Comparison of ENCODE assay signal across 8 cellular contexts in the genomic region with DNA sequence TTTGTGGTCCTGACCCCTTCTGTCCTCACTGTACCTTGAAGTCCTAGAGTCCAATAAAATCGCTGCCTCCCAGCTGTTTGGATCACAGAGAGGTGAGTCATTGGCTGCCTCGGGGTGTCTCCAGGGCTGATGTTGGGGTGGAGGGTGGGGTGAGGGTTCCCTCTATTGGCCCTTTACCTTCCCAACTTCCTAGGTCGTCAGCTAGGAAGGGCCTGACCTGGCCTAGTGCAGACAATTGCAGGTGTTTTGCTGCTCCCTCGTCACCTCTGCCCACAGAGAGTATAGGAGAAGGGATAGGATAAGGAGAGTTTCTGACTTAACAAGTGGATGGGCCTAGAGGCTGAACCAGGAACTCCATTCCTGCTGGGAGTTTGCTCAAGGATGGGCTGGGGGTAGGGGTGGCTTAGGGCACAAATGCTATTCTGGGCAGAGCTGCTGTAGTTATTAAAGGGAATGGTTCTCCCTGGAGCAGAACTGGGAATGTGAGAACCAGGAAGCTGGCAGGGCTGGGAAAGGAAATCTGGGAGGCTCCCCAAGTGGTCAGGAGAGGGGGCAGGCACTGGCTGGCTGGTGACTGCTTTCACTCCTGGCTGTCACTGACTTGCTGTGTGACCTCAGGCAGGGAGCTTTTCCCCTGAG. TPM values are rescaled to one million over a fixed set of nuclear protein-coding genes. Genes with fewer than 3 reads are reported as not detected.
DNase-seq lines count a peak whose midpoint lies in the region; ATAC-seq and TF ChIP-seq lines count a peak whose summit lies in the region.

No MANE protein-coding gene starts in this region.

- BruUV-seq in Caco-2 (replicated peaks; lab: Mats Ljungman, UMichigan) = no TSS peak

- H3K27me3 Mint-ChIP-seq in Caco-2 (ENCODE audit: insufficient read depth, unreplicated experiment) = peaks cover 3% of the 10 kb centered on the region
- H3K27me3 Mint-ChIP-seq in activated naive CD8-positive, alpha-beta T cell treated with anti-CD3 and anti-CD28 coated beads, Interleukin-2, amount 10 ng/mL, durations not matched to agents 7 days and 5 days = peaks cover 19% of the 10 kb centered on the region

- intact Hi-C loops in Caco-2 (cut with micrococcal nuclease; ENCODE audit: unreplicated experiment) (loop anchor here (2.0 to 5.0 kb wide), 3 partner anchors 62 to 515 kb away; no protein-coding TSS in a partner anchor), left ventricle myocardium superior (cut with micrococcal nuclease) (loop anchor here (10.0 kb wide), 1 partner anchor 171 kb away; no protein-coding TSS in a partner anchor)

- TF ChIP-seq CTCF in Caco-2 (IDR thresholded peaks at IDR 0.05; ENCODE audit: insufficient read depth in 1 of 2, low read depth in 1 of 2, low read length in 1 of 2, severe bottlenecking in 1 of 2, unreplicated experiment in 1 of 2) = peak in 1 of 2 experiments; percentile 28

- DNase-seq in Caco-2 (peak; percentile 63 to 80), HT-29 (ENCODE audit: low spot score) (peak; percentile 93), left ventricle myocardium superior (peak; percentile 60), NK-92 (lab: John Stamatoyannopoulos, UW; ENCODE audit: unreplicated experiment) (no peak)
- DNase-seq in activated naive CD8-positive, alpha-beta T cell treated with anti-CD3 and anti-CD28 coated beads, Interleukin-2, amount 10 ng/mL, durations not matched to agents 7 days and 5 days = no peak

- peak overlapping the region; percentile 99 for H3K4me2 ChIP-seq in skeletal muscle satellite cell (ENCODE audit: low read length)

- H3K4me1 ChIP-seq in Caco-2 (peaks cover 38% of the 10 kb centered on the region), skeletal muscle satellite cell (ENCODE audit: control insufficient read depth, insufficient read depth, low read length) (peaks cover 26% of the 10 kb centered on the region)

- H3K4me1 Mint-ChIP-seq in Caco-2 (ENCODE audit: low read depth, unreplicated experiment) = peaks cover 49% of the 10 kb centered on the region
- H3K4me1 Mint-ChIP-seq in activated naive CD8-positive, alpha-beta T cell treated with anti-CD3 and anti-CD28 coated beads, Interleukin-2, amount 10 ng/mL, durations not matched to agents 7 days and 5 days = peaks cover 22% of the 10 kb centered on the region

- POLR2A ChIA-PET in Caco-2 (lab: Charles Lee) = interaction anchor here (0.5 kb wide), 2 partner anchors 167 to 1037 kb away, joined by 3 to 5 read pairs; no protein-coding TSS in a partner anchor
- POLR2A ChIA-PET in activated naive CD8-positive, alpha-beta T cell treated with anti-CD3 and anti-CD28 coated beads, Interleukin-2, amount 10 ng/mL, durations not matched to agents 7 days and 5 days (lab: Charles Lee) = interaction anchor here (1.8 kb wide), 1 partner anchor 29 kb away, joined by 4 read pairs; the partner anchor contains the start of gene PIGU

- no peaks in the 10 kb centered on the region for H3K27me3 ChIP-seq in Caco-2 (replicated peaks; ENCODE audit: control insufficient read depth, insufficient read depth, low read length)
- H3K27me3 ChIP-seq in skeletal muscle satellite cell (ENCODE audit: control insufficient read depth, insufficient read depth, low read length) = peaks cover 9% of the 10 kb centered on the region

- H3K9me3 Mint-ChIP-seq in Caco-2 (ENCODE audit: unreplicated experiment) = no peaks in the 10 kb centered on the region
- no peaks in the 10 kb centered on the region for H3K9me3 Mint-ChIP-seq in activated naive CD8-positive, alpha-beta T cell treated with anti-CD3 and anti-CD28 coated beads, Interleukin-2, amount 10 ng/mL, durations not matched to agents 7 days and 5 days

- H3K36me3 ChIP-seq in Caco-2 (ENCODE audit: control insufficient read depth, insufficient read depth, low read length) (no peaks in the 10 kb centered on the region), skeletal muscle satellite cell (ENCODE audit: insufficient read depth, low read length) (peaks cover under 1% of the 10 kb centered on the region)

- no peaks in the 10 kb centered on the region for H3K9me3 ChIP-seq in Caco-2
- H3K9me3 ChIP-seq in skeletal muscle satellite cell (replicated peaks; ENCODE audit: low read length) = no peaks in the 10 kb centered on the region

- CTCF ChIA-PET in Caco-2 (lab: Charles Lee) = interaction anchor here (0.6 to 3.5 kb wide), 7 partner anchors 24 to 393 kb away, joined by 3 to 15 read pairs (median 3); no protein-coding TSS in a partner anchor

- peak overlapping the region; percentile 99 for H3K9ac ChIP-seq in skeletal muscle satellite cell (ENCODE audit: low read depth, low read length)

- H3K4me3 ChIP-seq in Caco-2 (ENCODE audit: low read depth, low read length) (no peak overlapping the region), skeletal muscle satellite cell (ENCODE audit: low read length) (peak overlapping the region; percentile 90)

- peak overlapping the region; percentile 99 for H3K4me3 Mint-ChIP-seq in Caco-2 (ENCODE audit: unreplicated experiment)
- H3K4me3 Mint-ChIP-seq in activated naive CD8-positive, alpha-beta T cell treated with anti-CD3 and anti-CD28 coated beads, Interleukin-2, amount 10 ng/mL, durations not matched to agents 7 days and 5 days = peak overlapping the region; percentile 89

- ATAC-seq in activated naive CD8-positive, alpha-beta T cell treated with anti-CD3 and anti-CD28 coated beads, Interleukin-2, amount 10 ng/mL, durations not matched to agents 7 days and 5 days (ENCODE audit: low read depth) = no peak
- ATAC-seq in left ventricle myocardium superior (peak; percentile 10), GM19463 (IDR thresholded peaks at IDR 0.05; ENCODE audit: unreplicated experiment) (no peak), GM21528 (IDR thresholded peaks at IDR 0.05; ENCODE audit: low FRiP score, unreplicated experiment) (no peak)

- H3K27ac Mint-ChIP-seq in Caco-2 (ENCODE audit: unreplicated experiment) = peak overlapping the region; percentile 99
- no peak overlapping the region for H3K27ac Mint-ChIP-seq in activated naive CD8-positive, alpha-beta T cell treated with anti-CD3 and anti-CD28 coated beads, Interleukin-2, amount 10 ng/mL, durations not matched to agents 7 days and 5 days

- peaks cover 38% of the 10 kb centered on the region for H3K36me3 Mint-ChIP-seq in Caco-2 (ENCODE audit: insufficient read depth, unreplicated experiment)
- H3K36me3 Mint-ChIP-seq in activated naive CD8-positive, alpha-beta T cell treated with anti-CD3 and anti-CD28 coated beads, Interleukin-2, amount 10 ng/mL, durations not matched to agents 7 days and 5 days = no peaks in the 10 kb centered on the region

RNA-seq across cellular contexts. Expression of gene TP53INP2, which starts 1.4 kb away (rescaled TPM):
- total RNA-seq in Caco-2 (2022) (26.2 and 29.7 TPM in 2 replicates), left ventricle myocardium superior (146 TPM)
- 3.9 and 4.3 TPM in 2 replicates for total RNA-seq in HT-29 (2014; rRNA removed; shearing (Covaris generic))
- 1 to 10 TPM; 2.1 TPM for total RNA-seq in activated naive CD8-positive, alpha-beta T cell treated with anti-CD3 and anti-CD28 coated beads, Interleukin-2, amount 10 ng/mL, durations not matched to agents 7 days and 5 days
- total RNA-seq in skeletal muscle satellite cell (2012; rRNA removed) = 2.0 TPM in 2 replicates

RNA-seq across cellular contexts. Expression of gene PIGU, which starts 28.6 kb away (rescaled TPM):
- 61.7 and 62.9 TPM in 2 replicates for total RNA-seq in Caco-2 (2022)
- total RNA-seq in HT-29 (2014; rRNA removed; shearing (Covaris generic)) = 28.9 and 36.2 TPM in 2 replicates
- 10 to 100 TPM; 17.0 to 19.1 TPM for total RNA-seq in activated naive CD8-positive, alpha-beta T cell treated with anti-CD3 and anti-CD28 coated beads, Interleukin-2, amount 10 ng/mL, durations not matched to agents 7 days and 5 days
- total RNA-seq in left ventricle myocardium superior = 14.5 TPM
- total RNA-seq in skeletal muscle satellite cell (2012; rRNA removed) = 10.6 and 11.8 TPM in 2 replicates

Comparison
In these comparisons a context has a peak if more than half of its experiments do, and no peak if none do; other contexts are left out.
1. DNase-seq: peak in Caco-2 (2 of 2), HT-29 (single experiment) and left ventricle myocardium superior (single experiment); none in activated naive CD8-positive, alpha-beta T cell treated with anti-CD3 and anti-CD28 coated beads, Interleukin-2, amount 10 ng/mL, durations not matched to agents 7 days and 5 days (single experiment) and NK-92 (single experiment).